23 cellular contexts compared by ENCODE assay signal in the genomic region with DNA sequence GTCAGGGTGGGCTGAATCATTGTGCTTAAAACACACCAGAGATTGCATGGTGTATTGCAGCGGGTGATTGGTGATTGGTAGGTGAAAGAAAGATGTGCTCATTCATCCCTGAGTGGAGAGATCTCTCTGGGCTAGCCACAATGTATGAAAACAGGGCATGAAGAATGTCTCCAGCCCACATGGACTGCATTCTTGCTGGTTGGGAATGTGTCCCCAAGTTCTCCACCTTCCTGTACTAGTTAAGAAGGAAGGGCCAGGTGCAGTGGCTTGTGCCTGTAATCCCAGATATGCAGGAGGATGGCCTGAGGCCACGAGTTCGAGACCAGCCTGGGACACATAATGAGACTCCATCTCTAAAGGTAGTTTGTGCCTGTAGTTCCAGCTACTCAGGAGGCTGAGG.
"Had no signal": no experiment of that assay in that cellular context is flagged by ENCODE, and none has a peak within 500 bp of the region (broad histone marks: within the 10 kb centered on the region; RNA-seq: fewer than 3 reads in every experiment).

No MANE protein-coding gene starts in this region.

- DNase-seq: Karpas-422, KG1, MG63, NCI-H1092, NCI-H1105 treated with DMSO at 0.1 percent for 48 hours, NCI-H1417 treated with DMSO at 0.1 percent for 48 hours, NCI-H187, NCI-H2029, NCI-H2081 treated with DMSO at 0.1 percent for 48 hours, NCI-H2171, NCI-H226, NCI-H446, NCI-H510A, NCI-H524 treated with DMSO at 0.1 percent for 48 hours, NCI-H69, NCI-H774, Right ventricle myocardium superior, RPMI8226, SIG-M5 had no signal

- H3K36me3 ChIP-seq: MG63, SJSA1 had no signal

- FAIRE-seq: RCC 7860 had no signal

- H3K27ac ChIP-seq: HL-60, SJSA1, SK-N-MC had no signal

- H3K4me3 ChIP-seq: MG63, SJSA1, SK-N-MC had no signal

- H3K27me3 ChIP-seq: MG63, SJSA1 had no signal

- H3K9me3 ChIP-seq: MG63, SJSA1 had no signal
